In genomic region chr5:60538955-60539866, GRCh38 we compare ENCODE assay signal across 2 cellular contexts.
A peak's percentile ranks its signal among the peaks of the same experiment; 100 is the strongest.
TF ChIP-seq lines count a peak whose summit lies in the region.

No MANE protein-coding gene starts in this region.

TF ChIP-seq in GM12878, 131 proteins besides CTCF, POLR2A, EP300 and RAD21:
- TF ChIP-seq REST (IDR thresholded peaks at IDR 0.05; ENCODE audit: low read depth, low read length) (no peak), MTA2 (IDR thresholded peaks at IDR 0.05; ENCODE audit: low read depth) (no peak), ZBTB33 (IDR thresholded peaks at IDR 0.05) (no peak), ETV6 (conservative IDR thresholded peaks at IDR 0.05 in 1 of 2, IDR thresholded peaks at IDR 0.05 in 1 of 2; ENCODE audit: borderline replicate concordance in 1 of 2, low read depth in 1 of 2) (peak in 1 of 2 experiments; percentile 95; a peak in 2 of 4 replicates), BCL11A (IDR thresholded peaks at IDR 0.05; ENCODE audit: low read depth, low read length) (no peak), HDGF (IDR thresholded peaks at IDR 0.05) (no peak), ASH2L (IDR thresholded peaks at IDR 0.05; ENCODE audit: borderline replicate concordance, low read depth) (no peak), ZSCAN29 (IDR thresholded peaks at IDR 0.05) (no peak)

TF ChIP-seq in HepG2, 621 proteins besides CTCF, POLR2A, EP300 and RAD21:
- TF ChIP-seq MAFK (conservative IDR thresholded peaks at IDR 0.05 in 1 of 2, IDR thresholded peaks at IDR 0.05 in 1 of 2; ENCODE audit: low read length in 2 of 2), result peak; percentile 11 to 63; a peak in 2 of 4 replicates
- no peak for TF ChIP-seq TOPORS (CRISPR knock-in tag; IDR thresholded peaks at IDR 0.05)
- no peak for TF ChIP-seq ZNF800 (CRISPR knock-in tag; IDR thresholded peaks at IDR 0.05)
- peak; percentile 49; the same call in 1 of the 2 replicates for TF ChIP-seq MAFF (IDR thresholded peaks at IDR 0.05; ENCODE audit: low read depth, low read length)
- TF ChIP-seq CSRNP2 (CRISPR knock-in tag; conservative IDR thresholded peaks at IDR 0.05; ENCODE audit: low read depth), result no peak
- no peak for TF ChIP-seq HMGA1 (CRISPR knock-in tag; conservative IDR thresholded peaks at IDR 0.05)
